ENCODE assay signal across 8 cellular contexts in the genomic region with DNA sequence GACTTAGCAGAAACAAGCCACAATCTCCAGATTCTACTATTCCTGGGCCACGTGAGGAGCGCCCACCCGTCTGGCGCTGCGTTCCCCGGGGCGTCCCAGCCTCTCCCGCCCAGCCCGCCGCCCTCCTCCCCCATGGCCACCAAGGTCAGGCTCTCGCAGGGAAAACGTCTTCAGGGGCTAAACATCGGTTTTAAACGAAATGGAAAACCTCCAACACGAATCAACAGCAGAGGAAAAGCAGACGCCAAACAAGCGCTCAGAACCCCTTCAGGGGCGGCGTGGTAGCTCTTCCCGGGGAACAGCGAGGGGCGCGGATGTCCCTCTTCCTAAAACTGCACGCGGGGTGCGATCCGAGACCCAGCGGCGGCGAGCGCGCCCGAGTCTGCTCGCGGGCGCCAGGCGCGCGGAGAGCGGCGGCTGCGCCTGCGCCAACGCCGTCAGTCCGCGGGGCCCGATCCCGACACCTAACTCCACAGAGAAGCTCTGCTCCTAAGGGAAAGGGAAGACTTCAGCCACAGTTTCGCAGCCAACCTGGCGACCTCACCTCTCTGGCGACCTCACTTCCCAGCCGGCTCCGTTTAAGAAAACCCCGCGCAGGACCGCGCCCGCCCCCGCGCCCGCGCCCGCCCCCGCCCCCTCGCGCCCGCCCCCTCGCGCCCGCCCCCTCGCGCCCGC. TPM values are rescaled to one million over a fixed set of nuclear protein-coding genes. Genes with fewer than 3 reads are reported as not detected.
DNase-seq lines count a peak whose midpoint lies in the region; TF ChIP-seq lines count a peak whose summit lies in the region.

No MANE protein-coding gene starts in this region.

- DNase-seq in GM10248 (ENCODE audit: extremely low spot score) (peak; percentile 84), HAP-1 (ENCODE audit: low spot score in 2 of 2) (peak; percentile 54 to 75), M059J (ENCODE audit: low read depth) (peak; percentile 78), SK-N-SH (peak; percentile 92), amniotic epithelial cell (ENCODE audit: low read depth) (peak; percentile 35), left ventricle myocardium inferior (peak; percentile 65), posterior cingulate gyrus (peak; percentile 44 to 94 (median 57)), cerebellar nuclear complex (lab: John Stamatoyannopoulos, UW) (no peak)

- no peaks in the 10 kb centered on the region for H3K27me3 ChIP-seq in HAP-1 (ENCODE audit: low read depth)
- no peaks in the 10 kb centered on the region for H3K27me3 ChIP-seq in SK-N-SH (ENCODE audit: insufficient read depth)
- H3K27me3 ChIP-seq in left ventricle myocardium inferior (ENCODE audit: low read depth): no peaks in the 10 kb centered on the region

- H3K9me2 ChIP-seq in SK-N-SH: no peaks in the 10 kb centered on the region

- no peak for TF ChIP-seq EP300 in SK-N-SH (IDR thresholded peaks at IDR 0.05; ENCODE audit: borderline replicate concordance in 1 of 2, low read depth in 1 of 2, low read length in 1 of 2)

- H3K4me3 ChIP-seq in HAP-1: peak overlapping the region; percentile 96
- peak overlapping the region; percentile 73 to 76 for H3K4me3 ChIP-seq in SK-N-SH (ENCODE audit: low read depth in 2 of 2, low read length in 1 of 2)
- peak overlapping the region; percentile 96 for H3K4me3 ChIP-seq in left ventricle myocardium inferior

- H3K4me1 ChIP-seq in HAP-1 (peaks cover 9% of the 10 kb centered on the region; the same call in 1 of the 2 replicates), SK-N-SH (ENCODE audit: control insufficient read depth in 1 of 2, insufficient read depth in 2 of 2, low read depth in 1 of 2, low read length in 1 of 2) (peaks cover 5 to 8% of the 10 kb centered on the region in 2 experiments; a peak in 2 of 4 replicates), left ventricle myocardium inferior (peaks cover 35% of the 10 kb centered on the region)

- POLR2A ChIA-PET in GM10248 (lab: Yijun Ruan, JAX): interaction anchor here (0.7 kb wide), 1 partner anchor 18 kb away, joined by 3 read pairs; no protein-coding TSS in a partner anchor
- POLR2A ChIA-PET in SK-N-SH (lab: Yijun Ruan, JAX): interaction anchor here (1.2 to 2.9 kb wide), 3 partner anchors 26 to 39 kb away, joined by 4 to 14 read pairs (median 7); a partner anchor contains a TSS

- in situ Hi-C loops in HAP-1 (cut with MboI; ENCODE audit: low sequenced_read_pairs): loop anchor here (25.0 kb wide), 1 partner anchor 455 kb away; no protein-coding TSS in a partner anchor

- CTCF ChIA-PET in GM10248 (lab: Yijun Ruan, JAX): interaction anchor here (0.7 to 6.3 kb wide), 18 partner anchors 9 to 635 kb away, joined by 3 to 90 read pairs (median 6); a partner anchor contains a TSS
- CTCF ChIA-PET in SK-N-SH (lab: Yijun Ruan, JAX): interaction anchor here (0.6 to 14.9 kb wide), 43 partner anchors 10 to 636 kb away, joined by 3 to 501 read pairs (median 5); a partner anchor contains a TSS

- peak overlapping the region; percentile 48 for H2AFZ ChIP-seq in SK-N-SH (ENCODE audit: low read depth)

- H3K4me2 ChIP-seq in SK-N-SH: peak overlapping the region; percentile 86

- H3K9me3 ChIP-seq in HAP-1 (no peaks in the 10 kb centered on the region), SK-N-SH (no peaks in the 10 kb centered on the region), left ventricle myocardium inferior (replicated peaks) (no peaks in the 10 kb centered on the region)

- H3K79me2 ChIP-seq in SK-N-SH (ENCODE audit: insufficient read depth): peaks cover 41% of the 10 kb centered on the region

- 0 out of 2 replicates have a peak, but pooled peaks have one; percentile 7 for TF ChIP-seq RAD21 in SK-N-SH (IDR thresholded peaks at IDR 0.05; ENCODE audit: low read length)

- H3K36me3 ChIP-seq in HAP-1 (replicated peaks) (peaks cover 27% of the 10 kb centered on the region), SK-N-SH (replicated peaks in 1 of 2; ENCODE audit: control insufficient read depth in 1 of 2, insufficient read depth in 2 of 2, low read length in 1 of 2) (peaks cover 13 to 16% of the 10 kb centered on the region in 2 experiments), left ventricle myocardium inferior (peaks cover 10% of the 10 kb centered on the region)

- no peaks in the 10 kb centered on the region for H4K20me1 ChIP-seq in SK-N-SH (ENCODE audit: insufficient read depth)

- no peak for TF ChIP-seq CTCF in GM10248 (IDR thresholded peaks at IDR 0.05; ENCODE audit: control extremely low read depth, extremely low read depth, low read depth, missing control alignments)
- no peak for TF ChIP-seq CTCF in SK-N-SH (IDR thresholded peaks at IDR 0.05)
- TF ChIP-seq CTCF in left ventricle myocardium inferior (IDR thresholded peaks at IDR 0.05; ENCODE audit: borderline replicate concordance): no peak

- peaks cover 11% of the 10 kb centered on the region for H3F3A ChIP-seq in SK-N-SH (replicated peaks; ENCODE audit: insufficient read depth)

- intact Hi-C loops in left ventricle myocardium inferior (cut with micrococcal nuclease): no loop called here
- intact Hi-C loops in posterior cingulate gyrus (cut with DNase I): loop anchor here (2.0 to 10.0 kb wide), 4 partner anchors 40 to 638 kb away; a partner anchor contains a TSS

- 1% methylated on average over 21 of the region's 74 CpGs for WGBS in SK-N-SH (ENCODE audit: low lambda C conversion rate)

- H3K27ac ChIP-seq in SK-N-SH (ENCODE audit: low read depth in 2 of 2, low read length in 1 of 2) (peak overlapping the region; percentile 85 to 95), left ventricle myocardium inferior (replicated peaks) (peak overlapping the region; percentile 91)

- peak overlapping the region; percentile 86 for H3K9ac ChIP-seq in SK-N-SH

TF ChIP-seq in SK-N-SH, 30 proteins besides CTCF, POLR2A, EP300 and RAD21:
- TF ChIP-seq, protein P1, sequence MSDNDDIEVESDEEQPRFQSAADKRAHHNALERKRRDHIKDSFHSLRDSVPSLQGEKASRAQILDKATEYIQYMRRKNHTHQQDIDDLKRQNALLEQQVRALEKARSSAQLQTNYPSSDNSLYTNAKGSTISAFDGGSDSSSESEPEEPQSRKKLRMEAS (IDR thresholded peaks at IDR 0.05; ENCODE audit: low read depth): peak; percentile 34; the same call in 1 of the 2 replicates
- TF ChIP-seq, protein P2, sequence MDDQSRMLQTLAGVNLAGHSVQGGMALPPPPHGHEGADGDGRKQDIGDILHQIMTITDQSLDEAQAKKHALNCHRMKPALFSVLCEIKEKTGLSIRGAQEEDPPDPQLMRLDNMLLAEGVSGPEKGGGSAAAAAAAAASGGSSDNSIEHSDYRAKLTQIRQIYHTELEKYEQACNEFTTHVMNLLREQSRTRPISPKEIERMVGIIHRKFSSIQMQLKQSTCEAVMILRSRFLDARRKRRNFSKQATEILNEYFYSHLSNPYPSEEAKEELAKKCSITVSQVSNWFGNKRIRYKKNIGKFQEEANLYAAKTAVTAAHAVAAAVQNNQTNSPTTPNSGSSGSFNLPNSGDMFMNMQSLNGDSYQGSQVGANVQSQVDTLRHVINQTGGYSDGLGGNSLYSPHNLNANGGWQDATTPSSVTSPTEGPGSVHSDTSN (IDR thresholded peaks at IDR 0.05): no peak
- TF ChIP-seq JUND (IDR thresholded peaks at IDR 0.05) (no peak), ELF1 (IDR thresholded peaks at IDR 0.05) (no peak), RCOR1 (IDR thresholded peaks at IDR 0.05; ENCODE audit: low read length) (no peak), MXI1 (IDR thresholded peaks at IDR 0.05; ENCODE audit: low read depth, low read length) (peak; percentile 72), TCF12 (IDR thresholded peaks at IDR 0.05) (no peak), POLR2AphosphoS5 (IDR thresholded peaks at IDR 0.05; ENCODE audit: low read depth, low read length) (peak; percentile 73; the same call in 1 of the 2 replicates), NRF1 (IDR thresholded peaks at IDR 0.05; ENCODE audit: low read depth, low read length) (peak; percentile 78)
- TF ChIP-seq, protein P3, sequence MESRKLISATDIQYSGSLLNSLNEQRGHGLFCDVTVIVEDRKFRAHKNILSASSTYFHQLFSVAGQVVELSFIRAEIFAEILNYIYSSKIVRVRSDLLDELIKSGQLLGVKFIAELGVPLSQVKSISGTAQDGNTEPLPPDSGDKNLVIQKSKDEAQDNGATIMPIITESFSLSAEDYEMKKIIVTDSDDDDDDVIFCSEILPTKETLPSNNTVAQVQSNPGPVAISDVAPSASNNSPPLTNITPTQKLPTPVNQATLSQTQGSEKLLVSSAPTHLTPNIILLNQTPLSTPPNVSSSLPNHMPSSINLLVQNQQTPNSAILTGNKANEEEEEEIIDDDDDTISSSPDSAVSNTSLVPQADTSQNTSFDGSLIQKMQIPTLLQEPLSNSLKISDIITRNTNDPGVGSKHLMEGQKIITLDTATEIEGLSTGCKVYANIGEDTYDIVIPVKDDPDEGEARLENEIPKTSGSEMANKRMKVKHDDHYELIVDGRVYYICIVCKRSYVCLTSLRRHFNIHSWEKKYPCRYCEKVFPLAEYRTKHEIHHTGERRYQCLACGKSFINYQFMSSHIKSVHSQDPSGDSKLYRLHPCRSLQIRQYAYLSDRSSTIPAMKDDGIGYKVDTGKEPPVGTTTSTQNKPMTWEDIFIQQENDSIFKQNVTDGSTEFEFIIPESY (IDR thresholded peaks at IDR 0.05; ENCODE audit: borderline replicate concordance, low read depth): no peak
- TF ChIP-seq, protein P4, sequence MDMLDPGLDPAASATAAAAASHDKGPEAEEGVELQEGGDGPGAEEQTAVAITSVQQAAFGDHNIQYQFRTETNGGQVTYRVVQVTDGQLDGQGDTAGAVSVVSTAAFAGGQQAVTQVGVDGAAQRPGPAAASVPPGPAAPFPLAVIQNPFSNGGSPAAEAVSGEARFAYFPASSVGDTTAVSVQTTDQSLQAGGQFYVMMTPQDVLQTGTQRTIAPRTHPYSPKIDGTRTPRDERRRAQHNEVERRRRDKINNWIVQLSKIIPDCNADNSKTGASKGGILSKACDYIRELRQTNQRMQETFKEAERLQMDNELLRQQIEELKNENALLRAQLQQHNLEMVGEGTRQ (IDR thresholded peaks at IDR 0.05; ENCODE audit: borderline replicate concordance, low read depth, low read length): no peak

RNA-seq across cellular contexts. Expression of a gene that starts 0.5 kb away (rescaled TPM):
- 21.6 and 22.4 TPM in 2 replicates for total RNA-seq in M059J (2014; rRNA removed; shearing (Covaris generic))
- 52.8 and 53.1 TPM in 2 replicates for polyA plus RNA-seq in SK-N-SH (2012; rRNA removed)
- polyA plus RNA-seq in SK-N-SH (2012; cell fraction: cytosol; rRNA removed): 21.9 and 24.1 TPM in 2 replicates
- polyA plus RNA-seq in SK-N-SH (2012; cell fraction: nucleus; rRNA removed): 159 and 187 TPM in 2 replicates
- total RNA-seq in left ventricle myocardium inferior: 44.7 TPM

RNA-seq across cellular contexts. Expression of a gene that starts 27.5 kb away (rescaled TPM):
- 0.25 and 0.42 TPM in 2 replicates for total RNA-seq in M059J (2014; rRNA removed; shearing (Covaris generic))
- 0.44 and 0.67 TPM in 2 replicates for polyA plus RNA-seq in SK-N-SH (2012; rRNA removed)
- polyA plus RNA-seq in SK-N-SH (2012; cell fraction: cytosol; rRNA removed): 0.41 and 0.47 TPM in 2 replicates
- 0.49 and 0.73 TPM in 2 replicates for polyA plus RNA-seq in SK-N-SH (2012; cell fraction: nucleus; rRNA removed)
- 0.69 TPM for total RNA-seq in left ventricle myocardium inferior

Comparison
In these comparisons a context has a peak if more than half of its experiments do, and no peak if none do; other contexts are left out.
1. DNase-seq: peak in GM10248 (single experiment), HAP-1 (2 of 2), M059J (single experiment), SK-N-SH (single experiment), amniotic epithelial cell (single experiment), left ventricle myocardium inferior (single experiment) and posterior cingulate gyrus (10 of 10); none in cerebellar nuclear complex (0 of 2).
2. Peak in every context shown above with its lines, with median percentiles within 50 percentile points of each other: H3K4me3 ChIP-seq.